In genomic region chr1:32352831-32353383, GRCh38 we compare ENCODE assay signal across 11 cellular contexts. TPM values are rescaled to one million over a fixed set of nuclear protein-coding genes. Genes with fewer than 3 reads are reported as not detected.
DNase-seq lines count a peak whose midpoint lies in the region; ATAC-seq and TF ChIP-seq lines count a peak whose summit lies in the region.
"Had no signal": no experiment of that assay in that cellular context is flagged by ENCODE, and none has a peak within 500 bp of the region (broad histone marks: within the 10 kb centered on the region; RNA-seq: fewer than 3 reads in every experiment).

No MANE protein-coding gene starts in this region.

- TF ChIP-seq POLR2A in Peyer's patch (IDR thresholded peaks at IDR 0.05) = no peak

- H3K4me3 ChIP-seq in BLaER1 treated with 17β-estradiol and CSF1 and Interleukin-3, amounts not matched to agents 10 nM and 100 nM = peak overlapping the region in 4 of 10 experiments; percentile 37 to 76 (median 67); a peak in 8 of 20 replicates
- no peak overlapping the region for H3K4me3 ChIP-seq in Peyer's patch
- peak overlapping the region in 1 of 4 experiments; percentile 74 for H3K4me3 ChIP-seq in fibroblast of lung (replicated peaks in 1 of 4; ENCODE audit: control extremely low read depth in 1 of 4, insufficient read depth in 1 of 4, low read depth in 3 of 4, low read length in 4 of 4)
- no peak overlapping the region for H3K4me3 ChIP-seq in osteoblast (ENCODE audit: insufficient read depth, low read length)

- no peak for ATAC-seq in activated CD4-positive, CD25-positive, alpha-beta regulatory T cell treated with anti-CD3 and anti-CD28 coated beads, Interleukin-2, amount 50 U/mL, for 24 hours

- peak overlapping the region in 2 of 11 experiments; percentile 19 to 26; a peak in 3 of 22 replicates for H3K27ac ChIP-seq in BLaER1 treated with 17β-estradiol and CSF1 and Interleukin-3, amounts not matched to agents 10 nM and 100 nM
- H3K27ac ChIP-seq in Peyer's patch (peak overlapping the region in 3 of 4 donors; percentile 22 to 92 (median 50)), fibroblast of lung (ENCODE audit: insufficient read depth, low read length) (peak overlapping the region; percentile 43), osteoblast (ENCODE audit: low read depth, low read length) (peak overlapping the region; percentile 67)

- peaks cover 57 to 67% (median 61%) of the 10 kb centered on the region in 10 experiments for H3K4me1 ChIP-seq in BLaER1 treated with 17β-estradiol and CSF1 and Interleukin-3, amounts not matched to agents 10 nM and 100 nM
- H3K4me1 ChIP-seq in Peyer's patch (peaks cover 0 to 22% (median 0%) of the 10 kb centered on the region in 4 donors), fibroblast of lung (ENCODE audit: control insufficient read depth, extremely low read depth, insufficient read depth, low read length) (peaks cover 23% of the 10 kb centered on the region), osteoblast (ENCODE audit: insufficient read depth, low read length) (peaks cover 27% of the 10 kb centered on the region)

- H3K79me2 ChIP-seq in fibroblast of lung (ENCODE audit: control insufficient read depth, insufficient read depth, low read length) = no peaks in the 10 kb centered on the region
- H3K79me2 ChIP-seq in osteoblast (ENCODE audit: insufficient read depth, low read length) = no peaks in the 10 kb centered on the region

- H4K20me1 ChIP-seq in BLaER1 treated with 17β-estradiol and CSF1 and Interleukin-3, amounts not matched to agents 10 nM and 100 nM = peaks cover 0 to 8% (median 0%) of the 10 kb centered on the region in 11 experiments; a peak in 1 of 22 replicates
- H4K20me1 ChIP-seq in fibroblast of lung (ENCODE audit: control insufficient read depth, extremely low read depth, insufficient read depth, low read length) (no peaks in the 10 kb centered on the region), osteoblast (ENCODE audit: insufficient read depth, low read length) (no peaks in the 10 kb centered on the region)

- no peaks in the 10 kb centered on the region; a peak in 1 of 22 replicates for H3K36me3 ChIP-seq in BLaER1 treated with 17β-estradiol and CSF1 and Interleukin-3, amounts not matched to agents 10 nM and 100 nM
- H3K36me3 ChIP-seq in Peyer's patch = no peaks in the 10 kb centered on the region
- no peaks in the 10 kb centered on the region for H3K36me3 ChIP-seq in fibroblast of lung (ENCODE audit: control insufficient read depth, insufficient read depth, low read length)
- H3K36me3 ChIP-seq in osteoblast (ENCODE audit: insufficient read depth, low read length) = peaks cover 5% of the 10 kb centered on the region

- peaks cover 0 to 8% (median 3%) of the 10 kb centered on the region in 11 experiments; a peak in 8 of 22 replicates for H3K9me3 ChIP-seq in BLaER1 treated with 17β-estradiol and CSF1 and Interleukin-3, amounts not matched to agents 10 nM and 100 nM (replicated peaks in 1 of 11)
- H3K9me3 ChIP-seq in Peyer's patch (no peaks in the 10 kb centered on the region), fibroblast of lung (ENCODE audit: control insufficient read depth, insufficient read depth, low read depth, low read length) (no peaks in the 10 kb centered on the region), osteoblast (ENCODE audit: low read depth, low read length) (no peaks in the 10 kb centered on the region)

- peak overlapping the region; percentile 91 to 100 (median 99) for H3K4me2 ChIP-seq in BLaER1 treated with 17β-estradiol and CSF1 and Interleukin-3, amounts not matched to agents 10 nM and 100 nM
- peak overlapping the region; percentile 91 for H3K4me2 ChIP-seq in fibroblast of lung (ENCODE audit: extremely low read depth, insufficient read depth, low read length)
- H3K4me2 ChIP-seq in osteoblast (ENCODE audit: insufficient read depth, low read length) = peak overlapping the region; percentile 87

- H3K27me3 ChIP-seq in BLaER1 treated with 17β-estradiol and CSF1 and Interleukin-3, amounts not matched to agents 10 nM and 100 nM = no peaks in the 10 kb centered on the region
- H3K27me3 ChIP-seq in Peyer's patch (no peaks in the 10 kb centered on the region), fibroblast of lung (ENCODE audit: control insufficient read depth, insufficient read depth, low read length) (no peaks in the 10 kb centered on the region), osteoblast (ENCODE audit: insufficient read depth, low read length) (no peaks in the 10 kb centered on the region)

- no peak overlapping the region for H2AFZ ChIP-seq in fibroblast of lung (ENCODE audit: low read length)
- H2AFZ ChIP-seq in osteoblast (ENCODE audit: low read length) = no peak overlapping the region

- no peak for DNase-seq in Peyer's patch
- no peak for DNase-seq in fibroblast of lung (ENCODE audit: low read depth in 2 of 2)
- peak; percentile 26 for DNase-seq in osteoblast (ENCODE audit: insufficient read length, low spot score, missing footprints)
- no peak for DNase-seq in SHP77 treated with DMSO at 0.1 percent for 48 hours (lab: John Stamatoyannopoulos, UW)
- no peak for DNase-seq in NCI-H2029 treated with DMSO at 0.1 percent for 48 hours (lab: John Stamatoyannopoulos, UW)
- no peak for DNase-seq in activated effector memory CD4-positive, alpha-beta T cell treated with Interleukin-2 at 50 U/mL for 16 hours
- DNase-seq: NCI-H1105 treated with DMSO at 0.1 percent for 48 hours; stimulated activated CD8-positive, alpha-beta memory T cell treated with anti-CD3 and anti-CD28 coated beads, Interleukin-4, amount 100 ng/mL, for 48 hours had no signal

- no peak for TF ChIP-seq CTCF in Peyer's patch (IDR thresholded peaks at IDR 0.05)
- TF ChIP-seq CTCF in fibroblast of lung (conservative IDR thresholded peaks at IDR 0.05 in 1 of 2, IDR thresholded peaks at IDR 0.05 in 1 of 2; ENCODE audit: low read depth in 1 of 2, low read length in 2 of 2) = no peak
- TF ChIP-seq CTCF in osteoblast (IDR thresholded peaks at IDR 0.05; ENCODE audit: extremely low read depth, low read depth, low read length) = no peak

- H3K9ac ChIP-seq in BLaER1 treated with 17β-estradiol and CSF1 and Interleukin-3, amounts not matched to agents 10 nM and 100 nM = peak overlapping the region in 10 of 11 experiments; percentile 83 to 97 (median 92); a peak in 17 of 22 replicates
- H3K9ac ChIP-seq in fibroblast of lung (ENCODE audit: insufficient read depth, low read length) = no peak overlapping the region

RNA-seq across cellular contexts. Expression of gene FAM229A, which starts 9.4 kb away (rescaled TPM):
- total RNA-seq in Peyer's patch = 10 to 100 TPM; 15.7 to 44.5 (median 25.6) TPM
- total RNA-seq in fibroblast of lung = 0.77 and 0.99 TPM in 2 replicates
- polyA plus RNA-seq in fibroblast of lung = 0.53 and 0.77 TPM in 2 replicates
- 0.59 and 0.65 TPM in 2 replicates for polyA plus RNA-seq in fibroblast of lung (2012)
- polyA minus RNA-seq in fibroblast of lung (ENCODE audit: low replicate concordance) = 0.37 and 1.2 TPM in 2 replicates
- 1.8 and 2.5 TPM in 2 replicates for total RNA-seq in osteoblast

RNA-seq across cellular contexts. Expression of gene TSSK3, which starts 9.4 kb away (rescaled TPM):
- total RNA-seq in Peyer's patch (1 to 10 TPM in 1 of 4 donors, not detected in 3; 5.2 TPM), fibroblast of lung (0.50 and 0.51 TPM in 2 replicates), osteoblast (1.5 and 1.8 TPM in 2 replicates)
- 0.35 and 0.58 TPM in 2 replicates for polyA plus RNA-seq in fibroblast of lung
- polyA plus RNA-seq in fibroblast of lung (2012) = 0.74 and 0.75 TPM in 2 replicates
- not detected in 2 replicates for polyA minus RNA-seq in fibroblast of lung (ENCODE audit: low replicate concordance)
- total RNA-seq: Daoy had no signal

RNA-seq across cellular contexts. Expression of gene MARCKSL1, which starts 16.9 kb away (rescaled TPM):
- total RNA-seq in Peyer's patch = 10 to 100 TPM; 19.1 to 51.2 (median 35.9) TPM
- total RNA-seq in fibroblast of lung = 11.7 and 33.1 TPM in 2 replicates
- 79.1 and 107 TPM in 2 replicates for polyA plus RNA-seq in fibroblast of lung
- 69.7 and 85.1 TPM in 2 replicates for polyA plus RNA-seq in fibroblast of lung (2012)
- polyA minus RNA-seq in fibroblast of lung (ENCODE audit: low replicate concordance) = 61.8 and 88.9 TPM in 2 replicates
- total RNA-seq in osteoblast = 15.9 and 16.6 TPM in 2 replicates

RNA-seq across cellular contexts. Expression of gene BSDC1, which starts 41.3 kb away (rescaled TPM):
- total RNA-seq in Peyer's patch (100 to 1,000 TPM in 3 of 4 donors, 10 to 100 TPM in 1; 89.1 to 140 (median 109) TPM), fibroblast of lung (48.5 and 55.5 TPM in 2 replicates), osteoblast (68.0 and 69.0 TPM in 2 replicates)
- 42.4 and 42.8 TPM in 2 replicates for polyA plus RNA-seq in fibroblast of lung
- polyA plus RNA-seq in fibroblast of lung (2012) = 30.6 and 34.9 TPM in 2 replicates
- 32.2 and 33.6 TPM in 2 replicates for polyA minus RNA-seq in fibroblast of lung (ENCODE audit: low replicate concordance)
